ENCODE assay signal across 1 cellular context in genomic region chr17:18038861-18039534, GRCh38.
A peak's percentile ranks its signal among the peaks of the same experiment; 100 is the strongest.
TF ChIP-seq lines count a peak whose summit lies in the region.

TSS of gene ATPAF2 (minus strand) at chr17:18039168. CDS start at chr17:18039013, 155 bp downstream.
TSS of gene GID4 (plus strand) at chr17:18039408. CDS start at chr17:18039465, 57 bp downstream.

TF ChIP-seq in K562, 482 proteins besides CTCF, POLR2A, EP300 and RAD21 (continued from another document and continues in another):
- TF ChIP-seq ZBTB40 (IDR thresholded peaks at IDR 0.05) = 0 out of 2 replicates have a peak, but pooled peaks have one; percentile 68
- TF ChIP-seq ZBTB40 (CRISPR knock-in tag; IDR thresholded peaks at IDR 0.05) = no peak
- no peak for TF ChIP-seq CHCHD3 (CRISPR knock-in tag; IDR thresholded peaks at IDR 0.05)
- TF ChIP-seq TCF3 (CRISPR knock-in tag; IDR thresholded peaks at IDR 0.05) = no peak
- TF ChIP-seq CREM (IDR thresholded peaks at IDR 0.05; ENCODE audit: low read depth) = peak; percentile 97
- peak; percentile 85 for TF ChIP-seq ZBTB12 (CRISPR knock-in tag; IDR thresholded peaks at IDR 0.05)
- TF ChIP-seq THAP12 (CRISPR knock-in tag; IDR thresholded peaks at IDR 0.05) = 0 out of 2 replicates have a peak, but pooled peaks have one; percentile 10
- no peak for TF ChIP-seq ZNF124 (CRISPR knock-in tag; IDR thresholded peaks at IDR 0.05)
- TF ChIP-seq ARNT (IDR thresholded peaks at IDR 0.05) = no peak
- TF ChIP-seq MAX (CRISPR knock-in tag; IDR thresholded peaks at IDR 0.05) = peak; percentile 92
- TF ChIP-seq ZNF12 (CRISPR knock-in tag; IDR thresholded peaks at IDR 0.05) = 0 out of 2 replicates have a peak, but pooled peaks have one; percentile 49
- TF ChIP-seq MTA2 (IDR thresholded peaks at IDR 0.05; ENCODE audit: low read depth) = no peak
- TF ChIP-seq ZBTB34 (CRISPR knock-in tag; IDR thresholded peaks at IDR 0.05) = no peak
- peak; percentile 99 for TF ChIP-seq USF1 (CRISPR knock-in tag; IDR thresholded peaks at IDR 0.05)
- no peak for TF ChIP-seq CBFA2T3 (IDR thresholded peaks at IDR 0.05)
- no peak for TF ChIP-seq THRA (IDR thresholded peaks at IDR 0.05)
- no peak for TF ChIP-seq MGA (IDR thresholded peaks at IDR 0.05)
- TF ChIP-seq POLR3G (IDR thresholded peaks at IDR 0.05; ENCODE audit: extremely low read depth, insufficient read length, insufficient replicate concordance) = no peak
